21 cellular contexts compared by ENCODE assay signal in the genomic region with DNA sequence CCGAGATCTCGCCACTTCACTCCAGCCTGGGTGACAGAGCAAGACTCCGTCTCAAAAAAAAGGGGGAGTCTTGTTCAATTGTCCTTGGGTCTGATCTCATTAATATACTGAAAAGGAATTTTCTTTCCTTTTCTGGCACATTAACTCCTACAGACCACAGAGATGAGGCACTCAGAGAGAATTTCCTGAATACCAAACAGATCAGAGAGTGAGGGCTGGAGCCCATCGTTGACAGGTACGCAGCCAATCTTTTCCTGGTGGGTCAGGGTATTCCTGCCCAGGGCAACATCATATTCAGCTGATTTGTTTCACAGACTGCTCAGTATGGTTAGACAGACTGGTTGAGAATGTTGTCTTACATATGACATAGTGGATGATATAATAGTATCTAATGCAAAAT.
DNase-seq lines count a peak whose midpoint lies in the region; ATAC-seq, FAIRE-seq and TF ChIP-seq lines count a peak whose summit lies in the region.
"Had no signal": no experiment of that assay in that cellular context is flagged by ENCODE, and none has a peak within 500 bp of the region (broad histone marks: within the 10 kb centered on the region; RNA-seq: fewer than 3 reads in every experiment).

No MANE protein-coding gene starts in this region.

- H3K36me3 ChIP-seq in astrocyte (ENCODE audit: insufficient read depth, low read length) (no peaks in the 10 kb centered on the region), aorta (ENCODE audit: control insufficient read depth in 1 of 2, insufficient read depth in 2 of 2, low read length in 1 of 2) (no peaks in the 10 kb centered on the region)
- H3K36me3 ChIP-seq: ovary, sigmoid colon had no signal

- H2AFZ ChIP-seq in astrocyte (ENCODE audit: low read depth, low read length) = no peak overlapping the region

- H3K4me1 ChIP-seq in astrocyte (ENCODE audit: insufficient read depth, low read length) (peaks cover 36% of the 10 kb centered on the region), aorta (ENCODE audit: control insufficient read depth in 1 of 2, insufficient read depth in 2 of 2, low read length in 2 of 2) (peaks cover 0 to 4% of the 10 kb centered on the region in 2 donors)

- H3K4me1 Mint-ChIP-seq in HFFc6 (ENCODE audit: low read depth) (peaks cover 27% of the 10 kb centered on the region), astrocyte (ENCODE audit: low read depth, unreplicated experiment) (peaks cover 27% of the 10 kb centered on the region)

- H4K20me1 ChIP-seq in astrocyte (ENCODE audit: insufficient read depth, low read length) = no peaks in the 10 kb centered on the region

- H3K27ac ChIP-seq in astrocyte (ENCODE audit: low read depth, low read length) (peak overlapping the region; percentile 98), aorta (ENCODE audit: low read depth in 1 of 2, low read length in 2 of 2) (no peak overlapping the region)
- H3K27ac ChIP-seq: KMS-11, ovary, sigmoid colon had no signal

- H3K4me2 ChIP-seq in astrocyte (ENCODE audit: low read length) = peak overlapping the region; percentile 58
- H3K4me2 ChIP-seq: KMS-11 had no signal

- H3K4me3 Mint-ChIP-seq in HFFc6 = no peak overlapping the region
- H3K4me3 Mint-ChIP-seq in astrocyte (ENCODE audit: unreplicated experiment) = no peak overlapping the region
- H3K4me3 Mint-ChIP-seq: activated CD8-positive, alpha-beta T cell treated with anti-CD3 and anti-CD28 coated beads for 36 hours had no signal

- H3K27ac Mint-ChIP-seq in HFFc6 (peak overlapping the region; percentile 4; the same call in 1 of the 2 replicates), astrocyte (ENCODE audit: unreplicated experiment) (peak overlapping the region; percentile 90)
- H3K27ac Mint-ChIP-seq: activated CD8-positive, alpha-beta T cell treated with anti-CD3 and anti-CD28 coated beads for 36 hours had no signal

- DNase-seq in AG08395 (ENCODE audit: low spot score) (peak; percentile 47), HFFc6 (peak; percentile 19), astrocyte (ENCODE audit: low read depth) (peak; percentile 93), iris pigment epithelial cell (ENCODE audit: low read depth) (peak; percentile 85), NCI-H146 (lab: John Stamatoyannopoulos, UW) (no peak), NCI-H146 treated with DMSO at 0.1 percent for 48 hours (lab: John Stamatoyannopoulos, UW; ENCODE audit: unreplicated experiment) (no peak), NCI-H1092 treated with DMSO at 0.1 percent for 48 hours (lab: John Stamatoyannopoulos, UW) (no peak), aorta (no peak)
- DNase-seq: activated CD8-positive, alpha-beta T cell treated with anti-CD3 and anti-CD28 coated beads for 36 hours; Caco-2; foreskin melanocyte; NCI-H82; ovary; sigmoid colon; stimulated activated CD4-positive, alpha-beta T cell treated with anti-CD3 and anti-CD28 coated beads, Interleukin-1b, Interleukin-23, amount 100 ng/mL, for 48 hours; SW 1271 had no signal

- H3K4me3 ChIP-seq in astrocyte (ENCODE audit: insufficient read depth, low read depth, low read length) (no peak overlapping the region), aorta (ENCODE audit: low read length in 2 of 2) (no peak overlapping the region)
- H3K4me3 ChIP-seq: ovary, sigmoid colon had no signal

- H3K27me3 Mint-ChIP-seq in HFFc6 (ENCODE audit: insufficient read depth) (peaks cover 2% of the 10 kb centered on the region; the same call in 1 of the 2 replicates), astrocyte (ENCODE audit: low read depth, unreplicated experiment) (no peaks in the 10 kb centered on the region)

- H3K9me3 Mint-ChIP-seq in HFFc6 (no peaks in the 10 kb centered on the region), astrocyte (ENCODE audit: unreplicated experiment) (peaks cover 8% of the 10 kb centered on the region)

- H3K9ac ChIP-seq in astrocyte (ENCODE audit: low read length) = peak overlapping the region; percentile 59
- H3K9ac ChIP-seq: KMS-11 had no signal

- no peaks in the 10 kb centered on the region for H3K36me3 Mint-ChIP-seq in HFFc6 (ENCODE audit: low read depth)
- no peaks in the 10 kb centered on the region for H3K36me3 Mint-ChIP-seq in astrocyte (ENCODE audit: low read depth, unreplicated experiment)

- WGBS in aorta, 2 donors = 89% methylated on average over 5 of the region's 5 CpGs

- no peaks in the 10 kb centered on the region for H3K79me2 ChIP-seq in astrocyte (ENCODE audit: insufficient read depth, low read length)

- H3K27me3 ChIP-seq in astrocyte (ENCODE audit: insufficient read depth, low read length) = no peaks in the 10 kb centered on the region
- H3K27me3 ChIP-seq in aorta (ENCODE audit: control insufficient read depth in 1 of 2, insufficient read depth in 2 of 2, low read length in 1 of 2) = no peaks in the 10 kb centered on the region
- H3K27me3 ChIP-seq: ovary, sigmoid colon had no signal

- no peaks in the 10 kb centered on the region for H3K9me3 ChIP-seq in astrocyte (ENCODE audit: insufficient read depth, low read depth, low read length)
- H3K9me3 ChIP-seq in aorta (ENCODE audit: control insufficient read depth, low read length) = no peaks in the 10 kb centered on the region
- H3K9me3 ChIP-seq: ovary, sigmoid colon had no signal

- TF ChIP-seq CTCF in HFFc6 (IDR thresholded peaks at IDR 0.05) (no peak), astrocyte (IDR thresholded peaks at IDR 0.05; ENCODE audit: insufficient read depth, low read depth, low read length) (no peak)

- no peak for FAIRE-seq in astrocyte (lab: Jason Lieb, UNC)
- FAIRE-seq: endometrium, H1 had no signal

- intact Hi-C loops in aorta (cut with DNase I) = no loop called here

- ATAC-seq in aorta (ENCODE audit: low FRiP score) = no peak
- ATAC-seq: activated CD8-positive, alpha-beta T cell treated with anti-CD3 and anti-CD28 coated beads for 36 hours; left lobe of liver; Panc1 had no signal

Comparison
In these comparisons a context has a peak if more than half of its experiments do, and no peak if none do; other contexts are left out.
1. DNase-seq: peak in AG08395 (single experiment), HFFc6 (single experiment), astrocyte (single experiment) and iris pigment epithelial cell (single experiment); none in NCI-H146 (single experiment), NCI-H146 treated with DMSO at 0.1 percent for 48 hours (single experiment), NCI-H1092 treated with DMSO at 0.1 percent for 48 hours (single experiment) and aorta (0 of 2).